ENCODE assay signal across 29 cellular contexts in genomic region chr18:29185801-29186200, GRCh38.
"Had no signal": no experiment of that assay in that cellular context is flagged by ENCODE, and none has a peak within 500 bp of the region (broad histone marks: within the 10 kb centered on the region; RNA-seq: fewer than 3 reads in every experiment).

No MANE protein-coding gene starts in this region.

- H3K27me3 ChIP-seq: left lung, neutrophil, right atrium auricular region, right lobe of liver, stomach, testis, thyroid gland, transverse colon, upper lobe of left lung, vagina had no signal

- H3K9me3 ChIP-seq: left lung, lower lobe of right lung, neutrophil, right atrium auricular region, right lobe of liver, stomach, testis, thyroid gland, transverse colon, upper lobe of left lung, vagina had no signal

- DNase-seq: hippocampal formation; kidney; left colon; left lung; lower lobe of right lung; mammary epithelial cell; mesenchymal stem cell; naive B cell; occipital lobe; right lobe of liver; stimulated activated CD4-positive, alpha-beta T cell treated with anti-CD3 and anti-CD28 coated beads, Interleukin-12 subunit alpha, Interleukin-12 subunit beta, amount 100 ng/mL, for 4 hours; stimulated activated CD4-positive, alpha-beta T cell treated with anti-CD3 and anti-CD28 coated beads, Interleukin-15, amount 100 ng/mL, for 24 hours; stimulated activated CD4-positive, alpha-beta T cell treated with anti-CD3 and anti-CD28 coated beads, Interleukin-2, amount 100 ng/mL, for 24 hours; stimulated activated CD4-positive, alpha-beta T cell treated with anti-CD3 and anti-CD28 coated beads, Interleukin-4, amount 100 ng/mL, for 1 hour; stimulated activated naive B cell treated with anti-CD40 and anti-IgM and Interleukin-4, amounts not matched to agents 10 μg/mL and 1 μg/mL and 100 μg/mL, for 72 hours; stimulated activated naive CD8-positive, alpha-beta T cell treated with anti-CD3 and anti-CD28 coated beads, Interleukin-15, Interleukin-2, amounts not matched to agents 100 U/mL and 50 U/mL, for 24 hours; stomach; testis; thyroid gland; transverse colon; upper lobe of left lung had no signal

- H3K27ac Mint-ChIP-seq: mesothelial cell of epicardium; naive B cell; nephron; progenitor cell of endocrine pancreas; stimulated activated naive B cell treated with anti-CD40 and anti-IgM and Interleukin-4, amounts not matched to agents 10 μg/mL and 1 μg/mL and 100 μg/mL, for 72 hours had no signal

- H3K36me3 Mint-ChIP-seq: mesothelial cell of epicardium; stimulated activated naive B cell treated with anti-CD40 and anti-IgM and Interleukin-4, amounts not matched to agents 10 μg/mL and 1 μg/mL and 100 μg/mL, for 72 hours had no signal

- H3K27ac ChIP-seq: left lung, lower lobe of right lung, neutrophil, right atrium auricular region, right lobe of liver, stomach, testis, thyroid gland, transverse colon, upper lobe of left lung, vagina had no signal

- H3K36me3 ChIP-seq: left lung, lower lobe of right lung, neutrophil, right atrium auricular region, right lobe of liver, stomach, thyroid gland, transverse colon, upper lobe of left lung, vagina had no signal

- H3K9me3 Mint-ChIP-seq: mesothelial cell of epicardium, nephron, neural crest cell had no signal

- H3K27me3 Mint-ChIP-seq: naive B cell; progenitor cell of endocrine pancreas; stimulated activated naive B cell treated with anti-CD40 and anti-IgM and Interleukin-4, amounts not matched to agents 10 μg/mL and 1 μg/mL and 100 μg/mL, for 72 hours had no signal

- H3K4me1 ChIP-seq: left lung, lower lobe of right lung, right atrium auricular region, right lobe of liver, stomach, testis, thyroid gland, upper lobe of left lung, vagina had no signal

- H3K4me3 Mint-ChIP-seq: mesothelial cell of epicardium; naive B cell; nephron; neural crest cell; stimulated activated naive B cell treated with anti-CD40 and anti-IgM and Interleukin-4, amounts not matched to agents 10 μg/mL and 1 μg/mL and 100 μg/mL, for 72 hours had no signal

- FAIRE-seq: islet of Langerhans, kidney had no signal

- ATAC-seq: left colon; left lung; lower lobe of right lung; right lobe of liver; stimulated activated naive B cell treated with anti-CD40 and anti-IgM and Interleukin-4, amounts not matched to agents 10 μg/mL and 1 μg/mL and 100 μg/mL, for 72 hours; stimulated activated naive CD8-positive, alpha-beta T cell treated with anti-CD3 and anti-CD28 coated beads, Interleukin-15, Interleukin-2, amounts not matched to agents 100 U/mL and 50 U/mL, for 24 hours had no signal

- H3K4me1 Mint-ChIP-seq: naive B cell; stimulated activated naive B cell treated with anti-CD40 and anti-IgM and Interleukin-4, amounts not matched to agents 10 μg/mL and 1 μg/mL and 100 μg/mL, for 72 hours had no signal

- H3K4me3 ChIP-seq: left lung, lower lobe of right lung, right atrium auricular region, right lobe of liver, stomach, testis, thyroid gland, transverse colon, upper lobe of left lung, vagina had no signal
